In genomic region chr3:44680921-44681455, GRCh38 we compare ENCODE assay signal across 22 cellular contexts. TPM values are rescaled to one million over a fixed set of nuclear protein-coding genes. Genes with fewer than 3 reads are reported as not detected.
"Had no signal": no experiment of that assay in that cellular context is flagged by ENCODE, and none has a peak within 500 bp of the region (broad histone marks: within the 10 kb centered on the region; RNA-seq: fewer than 3 reads in every experiment).

No MANE protein-coding gene starts in this region.

- ATAC-seq: activated naive CD4-positive, alpha-beta T cell treated with anti-CD3 and anti-CD28 coated beads, Interleukin-2, amount 50 U/mL, for 72 hours; activated naive CD8-positive, alpha-beta T cell treated with anti-CD3 and anti-CD28 coated beads, Interleukin-2, amount 50 U/mL, for 24 hours; activated T-cell treated with anti-CD3 and anti-CD28 coated beads, Interleukin-2, amount 50 U/mL, for 4 hours had no signal

- H3K4me3 ChIP-seq: ascending aorta, cardiac muscle cell, Peyer's patch had no signal

- H3K36me3 ChIP-seq: cardiac muscle cell, Peyer's patch had no signal

- H3K27me3 ChIP-seq: ascending aorta, cardiac muscle cell, Peyer's patch had no signal

- H3K27ac ChIP-seq: ascending aorta, cardiac muscle cell, Peyer's patch had no signal

- DNase-seq: activated CD4-positive, alpha-beta memory T cell treated with anti-CD3 and anti-CD28 coated beads for 36 hours; activated CD4-positive, alpha-beta T cell treated with anti-CD3 and anti-CD28 coated beads, Interleukin-2, amount 10 ng/mL, durations not matched to agents 7 days and 5 days; activated CD4-positive, CD25-positive, alpha-beta regulatory T cell; activated CD8-positive, alpha-beta memory T cell treated with anti-CD3 and anti-CD28 coated beads for 24 hours; activated effector memory CD4-positive, alpha-beta T cell treated with anti-CD3 and anti-CD28 coated beads, Interleukin-2, amount 50 U/mL, for 16 hours; activated naive CD4-positive, alpha-beta T cell treated with Interleukin-2 at 50 U/mL for 16 hours; activated naive CD8-positive, alpha-beta T cell treated with anti-CD3 and anti-CD28 coated beads, Interleukin-2, amount 50 U/mL, for 24 hours; activated T-cell treated with anti-CD3 and anti-CD28 coated beads, Interleukin-2, amount 50 U/mL, for 4 hours; amniotic stem cell; NCI-H1048; NCI-H146; NCI-H187 treated with DMSO at 0.1 percent for 48 hours; NCI-H2081 treated with DMSO at 0.1 percent for 48 hours; NCI-H446; NCI-H524; NCI-H748 treated with DMSO at 0.1 percent for 48 hours; Peyer's patch; SHP77 had no signal

RNA-seq across cellular contexts. Expression of gene ZNF502, which starts 31.5 kb away (rescaled TPM):
- total RNA-seq: OCI-LY7 had no signal

RNA-seq across cellular contexts. Expression of gene ZNF501, which starts 48.4 kb away (rescaled TPM):
- total RNA-seq: ascending aorta had no signal
